ENCODE assay signal across 8 cellular contexts in the genomic region with DNA sequence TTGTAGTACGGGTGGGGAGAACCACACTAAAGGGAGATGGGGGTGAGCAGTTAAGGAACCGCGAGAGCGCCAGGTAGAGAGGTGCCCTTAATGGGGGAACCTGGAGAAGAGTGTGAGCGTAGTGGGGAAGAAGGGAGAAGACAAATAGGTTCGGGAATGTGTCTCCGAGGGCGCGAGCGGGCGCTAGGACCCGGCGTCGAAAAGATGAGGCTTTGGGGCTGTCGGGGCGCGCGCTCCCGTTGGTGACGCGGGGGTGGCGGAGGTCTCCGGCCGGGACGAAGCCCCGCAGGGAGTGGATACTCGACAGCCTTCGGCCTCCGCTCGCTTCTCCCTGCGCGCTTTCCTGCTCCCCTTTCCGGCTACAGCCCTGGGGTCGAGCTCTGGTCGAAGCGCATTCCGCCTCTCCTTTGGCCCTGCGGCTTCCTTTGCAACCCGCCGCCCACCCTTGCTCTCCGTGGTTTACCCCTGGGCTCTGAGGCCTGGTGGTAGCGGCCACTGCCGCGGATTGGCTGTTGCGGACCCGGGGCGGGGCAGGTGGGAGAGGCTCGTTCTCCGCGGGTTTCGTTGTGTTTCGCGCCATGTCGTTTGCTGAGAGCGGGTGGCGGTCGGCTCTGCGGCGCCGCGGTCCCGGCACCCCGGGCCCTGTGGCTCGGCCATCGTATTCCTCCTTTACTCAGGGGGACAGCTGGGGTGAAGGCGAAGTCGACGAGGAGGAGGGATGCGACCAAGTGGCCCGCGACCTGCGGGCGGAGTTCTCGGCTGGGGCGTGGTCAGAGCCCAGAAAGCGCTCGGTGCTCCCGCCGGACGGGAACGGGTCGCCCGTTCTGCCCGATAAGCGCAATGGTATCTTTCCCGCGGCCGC. TPM values are rescaled to one million over a fixed set of nuclear protein-coding genes. Genes with fewer than 3 reads are reported as not detected.
A peak's percentile ranks its signal among the peaks of the same experiment; 100 is the strongest.
DNase-seq lines count a peak whose midpoint lies in the region; ATAC-seq, FAIRE-seq and TF ChIP-seq lines count a peak whose summit lies in the region.

ARL6IP6 (plus strand) TSS at position 574 of the 862 bp plus-strand sequence; CDS start at position 579, 5 bp downstream.

- ATAC-seq in HG02973 (IDR thresholded peaks at IDR 0.05; ENCODE audit: unreplicated experiment) (peak; percentile 68), left ventricle myocardium superior (peak; percentile 90), psoas muscle (peak; percentile 84 to 89 (median 85))

- H3K27me3 ChIP-seq in psoas muscle (ENCODE audit: insufficient read depth in 3 of 3, low read length in 2 of 3), result no peaks in the 10 kb centered on the region

- no peaks in the 10 kb centered on the region for H3K9me3 ChIP-seq in psoas muscle

- H3K27ac ChIP-seq in psoas muscle (peak within 1 kb of the TSS; percentile 97), urinary bladder (ENCODE audit: low read depth) (peak within 1 kb of the TSS; percentile 96)

- no peak for TF ChIP-seq CTCF in psoas muscle (IDR thresholded peaks at IDR 0.05)

- H3K4me3 ChIP-seq in psoas muscle (peak within 1 kb of the TSS; percentile 79), urinary bladder (ENCODE audit: low read depth, low read length) (peak within 1 kb of the TSS; percentile 70)

- no peak for FAIRE-seq in GM18507 (lab: Jason Lieb, UNC)

- peak; percentile 74 for DNase-seq in GM18507 (ENCODE audit: extremely low spot score, insufficient read length, low read depth)
- peak; percentile 87 for DNase-seq in NCI-H1930 (lab: John Stamatoyannopoulos, UW)
- DNase-seq in anterior cingulate cortex (lab: John Stamatoyannopoulos, UW), result peak; percentile 71 to 100 (median 95)
- DNase-seq in left ventricle myocardium superior, result peak; percentile 95
- DNase-seq in psoas muscle, result peak; percentile 93 to 95

- H3K4me1 ChIP-seq in psoas muscle (peaks cover 41% of the 10 kb centered on the region), urinary bladder (ENCODE audit: insufficient read depth) (peaks cover 2% of the 10 kb centered on the region)

- 0% methylated on average over 76 to 88 of the region's 88 CpGs for WGBS in psoas muscle, 3 donors
- under 1% methylated on average over 88 of the region's 88 CpGs for WGBS in urinary bladder

- intact Hi-C loops in T-helper 2 cell treated with Interferon-gamma antibody and Interleukin-4, amounts not matched to agents 100 ng/mL and 5 ng/mL, for 36 hours (cut with micrococcal nuclease), result loop anchor here (1.0 to 5.0 kb wide), 4 partner anchors 315 to 1457 kb away; partner anchors contain the start of genes FMNL2 and RBM43
- intact Hi-C loops in left ventricle myocardium superior (cut with micrococcal nuclease) (no loop called here), psoas muscle (cut with DNase I) (loop anchor here (5.0 to 10.0 kb wide), 3 partner anchors 36 to 541 kb away; partner anchors contain the start of genes FMNL2 (in 1 of the 2) and STAM2 (in 1 of the 2))

- H3K36me3 ChIP-seq in psoas muscle (ENCODE audit: insufficient read depth in 1 of 2, low read depth in 1 of 2) (peaks cover 0 to 33% of the 10 kb centered on the region in 2 donors), urinary bladder (ENCODE audit: insufficient read depth) (no peaks in the 10 kb centered on the region)

RNA-seq across cellular contexts. Expression of gene ARL6IP6, which starts in this region (rescaled TPM):
- total RNA-seq in T-helper 2 cell treated with Interferon-gamma antibody and Interleukin-4, amounts not matched to agents 100 ng/mL and 5 ng/mL, for 36 hours, result 41.3 and 43.2 TPM in 2 replicates
- total RNA-seq in left ventricle myocardium superior, result 7.6 TPM
- 1 to 10 TPM; 3.0 to 7.8 (median 5.7) TPM for total RNA-seq in psoas muscle
- polyA plus RNA-seq in psoas muscle, result 1 to 10 TPM; 4.5 to 7.3 (median 5.2) TPM
- total RNA-seq in urinary bladder, result 30.2 TPM
- polyA plus RNA-seq in urinary bladder, result 10.9 TPM

Comparison
In these comparisons a context has a peak if more than half of its experiments do, and no peak if none do; other contexts are left out.
1. Peak in every context shown above with its lines: DNase-seq, ATAC-seq, H3K4me3 ChIP-seq and H3K27ac ChIP-seq.